Comparison of ENCODE assay signal across 2 cellular contexts in genomic region chr11:68037481-68038225, GRCh38.
TF ChIP-seq lines count a peak whose summit lies in the region.

No MANE protein-coding gene starts in this region.

TF ChIP-seq in A549, 52 proteins besides CTCF, POLR2A, EP300 and RAD21:
- TF ChIP-seq JUN (IDR thresholded peaks at IDR 0.05) (peak in 1 of 2 experiments; percentile 21; a peak in 1 of 5 replicates), PBX3 (IDR thresholded peaks at IDR 0.05) (peak; percentile 38; the same call in 1 of the 2 replicates), ZNF302 (CRISPR knock-in tag; IDR thresholded peaks at IDR 0.05) (no peak), FOSL2 (IDR thresholded peaks at IDR 0.05) (no peak), FOSL2 (CRISPR knock-in tag; IDR thresholded peaks at IDR 0.05) (no peak)

TF ChIP-seq in K562, 482 proteins besides CTCF, POLR2A, EP300 and RAD21 (continues in another document):
- TF ChIP-seq TAF7 (tag; IDR thresholded peaks at IDR 0.05) = no peak
- TF ChIP-seq SIN3A (IDR thresholded peaks at IDR 0.05; ENCODE audit: borderline replicate concordance in 2 of 2, control insufficient read depth in 1 of 2, low read depth in 2 of 2, low read length in 2 of 2) = 0 out of 4 replicates have a peak, but pooled peaks of 1 of the 2 experiments have one; percentile 25
- TF ChIP-seq ELF4 (CRISPR knock-in tag; IDR thresholded peaks at IDR 0.05) = no peak
- no peak for TF ChIP-seq TBP (optimal IDR thresholded peaks at IDR 0.05; ENCODE audit: low read depth, low read length)
- TF ChIP-seq CHD7 (IDR thresholded peaks at IDR 0.05; ENCODE audit: low read depth, low read length) = no peak
- no peak for TF ChIP-seq CCNT2 (IDR thresholded peaks at IDR 0.05; ENCODE audit: borderline replicate concordance, extremely low read depth, insufficient read length, low read depth, low read length)
- TF ChIP-seq HDAC6 (IDR thresholded peaks at IDR 0.05; ENCODE audit: low read depth, low read length) = no peak
- no peak for TF ChIP-seq MLX (CRISPR knock-in tag; conservative IDR thresholded peaks at IDR 0.05)
- TF ChIP-seq GTF2B (IDR thresholded peaks at IDR 0.05; ENCODE audit: extremely low read depth, insufficient read length) = no peak
- no peak for TF ChIP-seq L3MBTL2 (IDR thresholded peaks at IDR 0.05)
- TF ChIP-seq RHOXF2B (CRISPR knock-in tag; conservative IDR thresholded peaks at IDR 0.05) = no peak
- TF ChIP-seq MCM2 (IDR thresholded peaks at IDR 0.05; ENCODE audit: low read depth) = no peak
- no peak for TF ChIP-seq VEZF1 (CRISPR knock-in tag; IDR thresholded peaks at IDR 0.05)
- no peak for TF ChIP-seq SREBF1 (IDR thresholded peaks at IDR 0.05; ENCODE audit: borderline replicate concordance, low read depth, low read length)
- TF ChIP-seq CTBP1 (IDR thresholded peaks at IDR 0.05; ENCODE audit: borderline replicate concordance) = no peak
- TF ChIP-seq ZNF212 (CRISPR knock-in tag; IDR thresholded peaks at IDR 0.05) = no peak
- no peak for TF ChIP-seq RBM15 (IDR thresholded peaks at IDR 0.05; ENCODE audit: insufficient read depth, low read length)
- no peak for TF ChIP-seq HES1 (IDR thresholded peaks at IDR 0.05; ENCODE audit: low read depth)
- no peak for TF ChIP-seq ZBTB17 (CRISPR knock-in tag; IDR thresholded peaks at IDR 0.05)
- no peak for TF ChIP-seq TAL1 (IDR thresholded peaks at IDR 0.05)
- TF ChIP-seq YY1 (IDR thresholded peaks at IDR 0.05; ENCODE audit: borderline replicate concordance in 1 of 3, control insufficient read depth in 1 of 3, extremely low read depth in 1 of 3, insufficient read depth in 3 of 3, insufficient read length in 1 of 3, insufficient replicate concordance in 2 of 3, low read depth in 1 of 3, low read length in 2 of 3) = peak in 1 of 3 experiments; percentile 11
- no peak for TF ChIP-seq AFF4 (CRISPR knock-in tag; IDR thresholded peaks at IDR 0.05)
- no peak for TF ChIP-seq NR0B1 (IDR thresholded peaks at IDR 0.05; ENCODE audit: partially characterized antibody)
- no peak for TF ChIP-seq RUNX1 (IDR thresholded peaks at IDR 0.05; ENCODE audit: low read depth)
- no peak for TF ChIP-seq ARID2 (IDR thresholded peaks at IDR 0.05)
- no peak for TF ChIP-seq ZNF586 (CRISPR knock-in tag; conservative IDR thresholded peaks at IDR 0.05)
- TF ChIP-seq CEBPB (tag; IDR thresholded peaks at IDR 0.05) = no peak
- TF ChIP-seq FOXO4 (CRISPR knock-in tag; IDR thresholded peaks at IDR 0.05) = no peak
